9 cellular contexts compared by ENCODE assay signal in genomic region chr15:43187544-43188155, GRCh38. TPM values are rescaled to one million over a fixed set of nuclear protein-coding genes. Genes with fewer than 3 reads are reported as not detected.
A peak's percentile ranks its signal among the peaks of the same experiment; 100 is the strongest.
DNase-seq lines count a peak whose midpoint lies in the region; ATAC-seq, FAIRE-seq and TF ChIP-seq lines count a peak whose summit lies in the region.
"Had no signal": no experiment of that assay in that cellular context is flagged by ENCODE, and none has a peak within 500 bp of the region (broad histone marks: within the 10 kb centered on the region; RNA-seq: fewer than 3 reads in every experiment).

No MANE protein-coding gene starts in this region.

- H3K4me3 ChIP-seq in adrenal gland (no peak overlapping the region), kidney (ENCODE audit: low read length in 2 of 2) (no peak overlapping the region)

- WGBS in adrenal gland, 4 donors = 65 to 73% (median 68%) methylated on average over 2 of the region's 2 CpGs

- intact Hi-C loops in adrenal gland (cut with DNase I) (no loop called here), kidney (cut with DNase I) (no loop called here)

- H3K36me3 ChIP-seq in adrenal gland (replicated peaks in 1 of 2) = peaks cover 0 to 34% of the 10 kb centered on the region in 2 donors
- H3K36me3 ChIP-seq in kidney (ENCODE audit: control insufficient read depth in 1 of 2, insufficient read depth in 2 of 2, low read length in 2 of 2) = peaks cover 24 to 26% of the 10 kb centered on the region in 2 donors

- peaks cover 8% of the 10 kb centered on the region for H3K36me3 Mint-ChIP-seq in activated naive CD4-positive, alpha-beta T cell treated with anti-CD3 and anti-CD28 coated beads, Interleukin-2, amount 50 U/mL, for 24 hours

- no peaks in the 10 kb centered on the region for H3K9me3 ChIP-seq in adrenal gland (replicated peaks in 1 of 3)
- H3K9me3 ChIP-seq in kidney (ENCODE audit: control insufficient read depth in 1 of 2, low read length in 2 of 2) = no peaks in the 10 kb centered on the region

- H3K4me3 Mint-ChIP-seq in activated naive CD4-positive, alpha-beta T cell treated with anti-CD3 and anti-CD28 coated beads, Interleukin-2, amount 50 U/mL, for 24 hours = peak overlapping the region; percentile 95

- no peak overlapping the region for H3K27ac ChIP-seq in adrenal gland
- no peak overlapping the region for H3K27ac ChIP-seq in kidney (ENCODE audit: low read depth in 2 of 2, low read length in 2 of 2)

- H3K27ac Mint-ChIP-seq in activated naive CD4-positive, alpha-beta T cell treated with anti-CD3 and anti-CD28 coated beads, Interleukin-2, amount 50 U/mL, for 24 hours = no peak overlapping the region

- peaks cover 34% of the 10 kb centered on the region for H3K4me1 Mint-ChIP-seq in activated naive CD4-positive, alpha-beta T cell treated with anti-CD3 and anti-CD28 coated beads, Interleukin-2, amount 50 U/mL, for 24 hours

- no peak overlapping the region for H3K9ac ChIP-seq in kidney (ENCODE audit: low read length in 2 of 2)

- DNase-seq in activated naive CD4-positive, alpha-beta T cell treated with anti-CD3 and anti-CD28 coated beads, Interleukin-2, amount 50 U/mL, for 16 hours = no peak
- DNase-seq in NCI-H1092 (lab: John Stamatoyannopoulos, UW) (peak; percentile 9), adrenal gland (no peak), kidney (no peak), activated gamma-delta T cell (lab: John Stamatoyannopoulos, UW) (no peak)

- H3K4me1 ChIP-seq in adrenal gland (replicated peaks in 1 of 2) (peaks cover 5 to 33% of the 10 kb centered on the region in 2 donors), kidney (ENCODE audit: control insufficient read depth in 1 of 2, insufficient read depth in 1 of 2, low read depth in 1 of 2, low read length in 2 of 2) (peaks cover 0 to 3% of the 10 kb centered on the region in 2 donors)

- ATAC-seq in GM18907 (IDR thresholded peaks at IDR 0.05; ENCODE audit: unreplicated experiment) (no peak), HG02970 (IDR thresholded peaks at IDR 0.05; ENCODE audit: low FRiP score, unreplicated experiment) (no peak)

- TF ChIP-seq POLR2A in adrenal gland (IDR thresholded peaks at IDR 0.05) = no peak

- peak; percentile 80 for FAIRE-seq in kidney (lab: Jason Lieb, UNC)

- TF ChIP-seq CTCF in adrenal gland (IDR thresholded peaks at IDR 0.05) = peak; percentile 13 to 58 (median 51)
- peak; percentile 54 for TF ChIP-seq CTCF in kidney (IDR thresholded peaks at IDR 0.05; ENCODE audit: borderline replicate concordance, extremely low read depth, insufficient read depth)

- no peaks in the 10 kb centered on the region for H3K27me3 Mint-ChIP-seq in activated naive CD4-positive, alpha-beta T cell treated with anti-CD3 and anti-CD28 coated beads, Interleukin-2, amount 50 U/mL, for 24 hours

- H3K9me3 Mint-ChIP-seq in activated naive CD4-positive, alpha-beta T cell treated with anti-CD3 and anti-CD28 coated beads, Interleukin-2, amount 50 U/mL, for 24 hours = no peaks in the 10 kb centered on the region

- H3K27me3 ChIP-seq in adrenal gland = no peaks in the 10 kb centered on the region

RNA-seq across cellular contexts. Expression of gene CCNDBP1, which starts 2.4 kb away (rescaled TPM):
- total RNA-seq in adrenal gland (100 to 1,000 TPM in 2 of 8 donors, 10 to 100 TPM in 6; 66.0 to 160 (median 89.8) TPM), kidney (56.8 TPM)
- polyA plus RNA-seq in adrenal gland (100 to 1,000 TPM in 1 of 3 donors, 10 to 100 TPM in 2; 34.1 to 106 (median 35.4) TPM), kidney (ENCODE audit: insufficient read depth, low read depth, low replicate concordance) (64.3 TPM)

RNA-seq across cellular contexts. Expression of gene EPB42, which starts 33.2 kb away (rescaled TPM):
- total RNA-seq in adrenal gland = under 1 TPM in 1 of 8 donors, not detected in 7; 0.45 TPM
- under 1 TPM in 1 of 3 donors, not detected in 2; 0.10 TPM for polyA plus RNA-seq in adrenal gland
- total RNA-seq in kidney = not detected
- not detected for polyA plus RNA-seq in kidney (ENCODE audit: insufficient read depth, low read depth, low replicate concordance)
- polyA plus RNA-seq: esophagus had no signal

RNA-seq across cellular contexts. Expression of gene TMEM62, which starts 54.3 kb away (rescaled TPM):
- total RNA-seq in adrenal gland (10 to 100 TPM; 11.3 to 25.9 (median 18.3) TPM), kidney (31.2 TPM)
- polyA plus RNA-seq in adrenal gland (10 to 100 TPM; 17.5 to 21.9 (median 18.4) TPM), kidney (ENCODE audit: insufficient read depth, low read depth, low replicate concordance) (14.7 TPM)
